ENCODE assay signal across 8 cellular contexts in the genomic region with DNA sequence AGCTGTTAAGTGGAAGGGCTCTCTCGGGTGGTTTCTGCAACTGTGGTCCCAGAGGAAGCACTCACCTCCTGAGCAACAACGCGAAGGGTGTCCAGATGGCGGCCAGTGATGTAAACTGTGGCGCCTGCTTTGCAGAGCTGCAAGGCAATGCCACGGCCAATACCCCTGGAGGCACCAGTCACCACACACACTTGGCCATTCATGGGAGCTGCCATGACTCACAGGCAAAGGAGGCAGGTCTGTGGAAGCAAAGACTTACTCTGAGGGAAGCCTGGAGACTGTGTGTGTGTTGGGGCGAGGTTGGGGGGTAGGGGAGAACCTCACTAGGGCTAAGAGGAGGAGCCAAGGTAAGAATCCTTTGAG. TPM values are rescaled to one million over a fixed set of nuclear protein-coding genes. Genes with fewer than 3 reads are reported as not detected.
DNase-seq lines count a peak whose midpoint lies in the region; ATAC-seq and TF ChIP-seq lines count a peak whose summit lies in the region.

No MANE protein-coding gene starts in this region.

- H3K4me3 ChIP-seq in RWPE2 (ENCODE audit: severe bottlenecking) (peak overlapping the region; percentile 83), epithelial cell of proximal tubule (ENCODE audit: low read depth, low read length) (peak overlapping the region; percentile 91)

- H3K27me3 Mint-ChIP-seq in nephron progenitor cell (ENCODE audit: low read depth, poor library complexity): no peaks in the 10 kb centered on the region

- DNase-seq in AG08395 (ENCODE audit: low spot score) (peak; percentile 82), RWPE2 (ENCODE audit: low spot score) (peak; percentile 95), epithelial cell of proximal tubule (ENCODE audit: low read depth) (no peak), nephron progenitor cell (no peak), D341Med (ENCODE audit: low spot score) (no peak)
- DNase-seq in activated CD8-positive, alpha-beta memory T cell treated with anti-CD3 and anti-CD28 coated beads, Interleukin-2, amount 50 U/mL, for 48 hours: no peak

- H3K4me1 ChIP-seq in RWPE2 (ENCODE audit: insufficient read depth, poor library complexity, severe bottlenecking): peaks cover 23% of the 10 kb centered on the region

- no peaks in the 10 kb centered on the region for H3K9me3 Mint-ChIP-seq in nephron progenitor cell

- peaks cover 52% of the 10 kb centered on the region for H3K4me1 Mint-ChIP-seq in nephron progenitor cell

- peak overlapping the region; percentile 75 for H3K27ac Mint-ChIP-seq in nephron progenitor cell

- peak overlapping the region; percentile 94 for H3K4me3 Mint-ChIP-seq in nephron progenitor cell

- H3K9me3 ChIP-seq in RWPE2 (ENCODE audit: severe bottlenecking): no peaks in the 10 kb centered on the region

- H3K36me3 Mint-ChIP-seq in nephron progenitor cell (ENCODE audit: low read depth): peaks cover 20% of the 10 kb centered on the region

- H3K27ac ChIP-seq in RWPE2 (ENCODE audit: poor library complexity, severe bottlenecking): peak overlapping the region; percentile 81

- TF ChIP-seq CTCF in RWPE2 (IDR thresholded peaks at IDR 0.05; ENCODE audit: poor library complexity, severe bottlenecking) (no peak), epithelial cell of proximal tubule (conservative IDR thresholded peaks at IDR 0.05; ENCODE audit: low read depth, low read length) (no peak), nephron progenitor cell (IDR thresholded peaks at IDR 0.05) (no peak)

- H3K36me3 ChIP-seq in RWPE2 (ENCODE audit: low read depth): peaks cover 79% of the 10 kb centered on the region

- no peaks in the 10 kb centered on the region for H3K27me3 ChIP-seq in RWPE2 (ENCODE audit: insufficient read depth, poor library complexity, severe bottlenecking)

- ATAC-seq in GM19463 (IDR thresholded peaks at IDR 0.05; ENCODE audit: unreplicated experiment) (peak; percentile 1), RWPE2 (ENCODE audit: low read depth) (peak; percentile 85), GM21528 (IDR thresholded peaks at IDR 0.05; ENCODE audit: low FRiP score, unreplicated experiment) (no peak)

RNA-seq across cellular contexts. Expression of a gene that starts 0.7 kb away (rescaled TPM):
- 25.7 and 26.4 TPM in 2 replicates for total RNA-seq in epithelial cell of proximal tubule

RNA-seq across cellular contexts. Expression of a gene that starts 0.8 kb away (rescaled TPM):
- total RNA-seq in epithelial cell of proximal tubule: 17.1 and 32.6 TPM in 2 replicates

RNA-seq across cellular contexts. Expression of a gene that starts 8.9 kb away (rescaled TPM):
- total RNA-seq in epithelial cell of proximal tubule: 2.0 and 3.6 TPM in 2 replicates

RNA-seq across cellular contexts. Expression of a gene that starts 11.1 kb away (rescaled TPM):
- 1.3 and 2.7 TPM in 2 replicates for total RNA-seq in epithelial cell of proximal tubule

RNA-seq across cellular contexts. Expression of a gene that starts 12.4 kb away (rescaled TPM):
- total RNA-seq in epithelial cell of proximal tubule: 0.06 and 4.0 TPM in 2 replicates

Comparison
In these comparisons a context has a peak if more than half of its experiments do, and no peak if none do; other contexts are left out.
1. DNase-seq: peak in AG08395 (single experiment) and RWPE2 (single experiment); none in epithelial cell of proximal tubule (single experiment), nephron progenitor cell (single experiment), activated CD8-positive, alpha-beta memory T cell treated with anti-CD3 and anti-CD28 coated beads, Interleukin-2, amount 50 U/mL, for 48 hours (single experiment) and D341Med (single experiment).